Comparison of ENCODE assay signal across 1 cellular context in the genomic region with DNA sequence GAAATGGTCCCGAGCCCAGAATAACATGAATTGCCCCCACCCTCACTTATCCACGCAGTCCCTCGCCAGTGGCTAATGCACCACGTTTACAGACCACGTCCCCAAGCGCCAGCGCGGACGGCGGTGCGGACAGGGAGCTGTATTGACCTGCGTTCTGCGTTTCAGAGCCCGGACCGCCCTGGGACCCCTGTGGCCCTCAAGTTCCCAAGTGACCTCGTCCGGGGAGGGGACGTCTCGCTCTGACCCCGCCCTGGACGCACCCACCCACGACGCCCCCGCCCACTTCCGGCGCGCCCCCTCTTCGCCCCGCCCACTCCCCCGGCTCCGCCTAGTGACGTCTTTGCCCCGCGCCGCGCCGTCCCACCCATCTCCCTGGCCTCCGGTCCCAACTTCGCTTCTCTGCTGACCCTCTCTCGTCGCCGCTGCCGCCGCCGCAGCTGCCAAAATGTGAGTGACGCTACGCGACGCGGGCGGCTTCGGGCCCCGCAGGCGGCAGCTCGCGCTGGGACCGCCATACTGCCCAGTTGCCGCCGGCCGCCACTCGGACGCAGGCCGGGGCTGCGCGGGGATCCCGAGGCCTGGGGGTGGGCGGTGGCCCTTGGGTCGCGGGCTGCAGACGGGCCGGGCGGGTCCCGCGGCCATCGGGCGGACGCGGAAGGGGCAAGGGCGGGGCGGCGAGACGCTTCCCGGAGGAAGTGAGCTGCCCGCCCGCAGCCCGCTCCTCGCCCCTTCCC.
TF ChIP-seq lines count a peak whose summit lies in the region.

A gene with protein sequence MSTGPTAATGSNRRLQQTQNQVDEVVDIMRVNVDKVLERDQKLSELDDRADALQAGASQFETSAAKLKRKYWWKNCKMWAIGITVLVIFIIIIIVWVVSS (plus strand): TSS at position 358 of the 734 bp plus-strand sequence. CDS start 88 bp downstream, at position 446.

TF ChIP-seq in GM12878, 131 proteins besides CTCF, POLR2A, EP300 and RAD21 (continued from another document):
- TF ChIP-seq, protein P1, sequence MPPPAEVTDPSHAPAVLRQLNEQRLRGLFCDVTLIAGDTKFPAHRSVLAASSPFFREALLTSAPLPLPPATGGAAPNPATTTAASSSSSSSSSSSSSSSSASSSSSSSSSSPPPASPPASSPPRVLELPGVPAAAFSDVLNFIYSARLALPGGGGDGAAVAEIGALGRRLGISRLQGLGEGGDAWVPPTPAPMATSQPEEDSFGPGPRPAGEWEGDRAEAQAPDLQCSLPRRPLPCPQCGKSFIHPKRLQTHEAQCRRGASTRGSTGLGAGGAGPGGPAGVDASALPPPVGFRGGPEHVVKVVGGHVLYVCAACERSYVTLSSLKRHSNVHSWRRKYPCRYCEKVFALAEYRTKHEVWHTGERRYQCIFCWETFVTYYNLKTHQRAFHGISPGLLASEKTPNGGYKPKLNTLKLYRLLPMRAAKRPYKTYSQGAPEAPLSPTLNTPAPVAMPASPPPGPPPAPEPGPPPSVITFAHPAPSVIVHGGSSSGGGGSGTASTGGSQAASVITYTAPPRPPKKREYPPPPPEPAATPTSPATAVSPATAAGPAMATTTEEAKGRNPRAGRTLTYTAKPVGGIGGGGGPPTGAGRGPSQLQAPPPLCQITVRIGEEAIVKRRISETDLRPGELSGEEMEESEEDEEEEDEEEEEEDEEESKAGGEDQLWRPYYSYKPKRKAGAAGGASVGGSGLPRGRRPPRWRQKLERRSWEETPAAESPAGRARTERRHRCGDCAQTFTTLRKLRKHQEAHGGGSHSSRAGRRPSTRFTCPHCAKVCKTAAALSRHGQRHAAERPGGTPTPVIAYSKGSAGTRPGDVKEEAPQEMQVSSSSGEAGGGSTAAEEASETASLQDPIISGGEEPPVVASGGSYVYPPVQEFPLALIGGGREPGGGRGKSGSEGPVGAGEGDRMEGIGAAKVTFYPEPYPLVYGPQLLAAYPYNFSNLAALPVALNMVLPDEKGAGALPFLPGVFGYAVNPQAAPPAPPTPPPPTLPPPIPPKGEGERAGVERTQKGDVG (CRISPR knock-in tag; IDR thresholded peaks at IDR 0.05): no peak
- TF ChIP-seq CBFB (IDR thresholded peaks at IDR 0.05; ENCODE audit: low read depth) (no peak), STAT3 (IDR thresholded peaks at IDR 0.05; ENCODE audit: low read depth, low read length) (no peak), ZNF622 (IDR thresholded peaks at IDR 0.05) (no peak), PAX5 (IDR thresholded peaks at IDR 0.05; ENCODE audit: borderline replicate concordance, low read depth, low read length) (no peak), FOS (IDR thresholded peaks at IDR 0.05; ENCODE audit: borderline replicate concordance, extremely low read depth, insufficient read length) (no peak), NR2F1 (conservative IDR thresholded peaks at IDR 0.05) (peak; percentile 77), CBX5 (IDR thresholded peaks at IDR 0.05; ENCODE audit: low read depth) (no peak)
- TF ChIP-seq, protein P2, sequence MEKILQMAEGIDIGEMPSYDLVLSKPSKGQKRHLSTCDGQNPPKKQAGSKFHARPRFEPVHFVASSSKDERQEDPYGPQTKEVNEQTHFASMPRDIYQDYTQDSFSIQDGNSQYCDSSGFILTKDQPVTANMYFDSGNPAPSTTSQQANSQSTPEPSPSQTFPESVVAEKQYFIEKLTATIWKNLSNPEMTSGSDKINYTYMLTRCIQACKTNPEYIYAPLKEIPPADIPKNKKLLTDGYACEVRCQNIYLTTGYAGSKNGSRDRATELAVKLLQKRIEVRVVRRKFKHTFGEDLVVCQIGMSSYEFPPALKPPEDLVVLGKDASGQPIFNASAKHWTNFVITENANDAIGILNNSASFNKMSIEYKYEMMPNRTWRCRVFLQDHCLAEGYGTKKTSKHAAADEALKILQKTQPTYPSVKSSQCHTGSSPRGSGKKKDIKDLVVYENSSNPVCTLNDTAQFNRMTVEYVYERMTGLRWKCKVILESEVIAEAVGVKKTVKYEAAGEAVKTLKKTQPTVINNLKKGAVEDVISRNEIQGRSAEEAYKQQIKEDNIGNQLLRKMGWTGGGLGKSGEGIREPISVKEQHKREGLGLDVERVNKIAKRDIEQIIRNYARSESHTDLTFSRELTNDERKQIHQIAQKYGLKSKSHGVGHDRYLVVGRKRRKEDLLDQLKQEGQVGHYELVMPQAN (conservative IDR thresholded peaks at IDR 0.05): peak; percentile 93
- TF ChIP-seq, protein P3, sequence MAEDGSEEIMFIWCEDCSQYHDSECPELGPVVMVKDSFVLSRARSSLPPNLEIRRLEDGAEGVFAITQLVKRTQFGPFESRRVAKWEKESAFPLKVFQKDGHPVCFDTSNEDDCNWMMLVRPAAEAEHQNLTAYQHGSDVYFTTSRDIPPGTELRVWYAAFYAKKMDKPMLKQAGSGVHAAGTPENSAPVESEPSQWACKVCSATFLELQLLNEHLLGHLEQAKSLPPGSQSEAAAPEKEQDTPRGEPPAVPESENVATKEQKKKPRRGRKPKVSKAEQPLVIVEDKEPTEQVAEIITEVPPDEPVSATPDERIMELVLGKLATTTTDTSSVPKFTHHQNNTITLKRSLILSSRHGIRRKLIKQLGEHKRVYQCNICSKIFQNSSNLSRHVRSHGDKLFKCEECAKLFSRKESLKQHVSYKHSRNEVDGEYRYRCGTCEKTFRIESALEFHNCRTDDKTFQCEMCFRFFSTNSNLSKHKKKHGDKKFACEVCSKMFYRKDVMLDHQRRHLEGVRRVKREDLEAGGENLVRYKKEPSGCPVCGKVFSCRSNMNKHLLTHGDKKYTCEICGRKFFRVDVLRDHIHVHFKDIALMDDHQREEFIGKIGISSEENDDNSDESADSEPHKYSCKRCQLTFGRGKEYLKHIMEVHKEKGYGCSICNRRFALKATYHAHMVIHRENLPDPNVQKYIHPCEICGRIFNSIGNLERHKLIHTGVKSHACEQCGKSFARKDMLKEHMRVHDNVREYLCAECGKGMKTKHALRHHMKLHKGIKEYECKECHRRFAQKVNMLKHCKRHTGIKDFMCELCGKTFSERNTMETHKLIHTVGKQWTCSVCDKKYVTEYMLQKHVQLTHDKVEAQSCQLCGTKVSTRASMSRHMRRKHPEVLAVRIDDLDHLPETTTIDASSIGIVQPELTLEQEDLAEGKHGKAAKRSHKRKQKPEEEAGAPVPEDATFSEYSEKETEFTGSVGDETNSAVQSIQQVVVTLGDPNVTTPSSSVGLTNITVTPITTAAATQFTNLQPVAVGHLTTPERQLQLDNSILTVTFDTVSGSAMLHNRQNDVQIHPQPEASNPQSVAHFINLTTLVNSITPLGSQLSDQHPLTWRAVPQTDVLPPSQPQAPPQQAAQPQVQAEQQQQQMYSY (CRISPR knock-in tag; IDR thresholded peaks at IDR 0.05): no peak
- TF ChIP-seq, protein P4, sequence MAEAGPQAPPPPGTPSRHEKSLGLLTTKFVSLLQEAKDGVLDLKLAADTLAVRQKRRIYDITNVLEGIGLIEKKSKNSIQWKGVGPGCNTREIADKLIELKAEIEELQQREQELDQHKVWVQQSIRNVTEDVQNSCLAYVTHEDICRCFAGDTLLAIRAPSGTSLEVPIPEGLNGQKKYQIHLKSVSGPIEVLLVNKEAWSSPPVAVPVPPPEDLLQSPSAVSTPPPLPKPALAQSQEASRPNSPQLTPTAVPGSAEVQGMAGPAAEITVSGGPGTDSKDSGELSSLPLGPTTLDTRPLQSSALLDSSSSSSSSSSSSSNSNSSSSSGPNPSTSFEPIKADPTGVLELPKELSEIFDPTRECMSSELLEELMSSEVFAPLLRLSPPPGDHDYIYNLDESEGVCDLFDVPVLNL (IDR thresholded peaks at IDR 0.05; ENCODE audit: low read depth, low read length): no peak
- TF ChIP-seq, protein P5, sequence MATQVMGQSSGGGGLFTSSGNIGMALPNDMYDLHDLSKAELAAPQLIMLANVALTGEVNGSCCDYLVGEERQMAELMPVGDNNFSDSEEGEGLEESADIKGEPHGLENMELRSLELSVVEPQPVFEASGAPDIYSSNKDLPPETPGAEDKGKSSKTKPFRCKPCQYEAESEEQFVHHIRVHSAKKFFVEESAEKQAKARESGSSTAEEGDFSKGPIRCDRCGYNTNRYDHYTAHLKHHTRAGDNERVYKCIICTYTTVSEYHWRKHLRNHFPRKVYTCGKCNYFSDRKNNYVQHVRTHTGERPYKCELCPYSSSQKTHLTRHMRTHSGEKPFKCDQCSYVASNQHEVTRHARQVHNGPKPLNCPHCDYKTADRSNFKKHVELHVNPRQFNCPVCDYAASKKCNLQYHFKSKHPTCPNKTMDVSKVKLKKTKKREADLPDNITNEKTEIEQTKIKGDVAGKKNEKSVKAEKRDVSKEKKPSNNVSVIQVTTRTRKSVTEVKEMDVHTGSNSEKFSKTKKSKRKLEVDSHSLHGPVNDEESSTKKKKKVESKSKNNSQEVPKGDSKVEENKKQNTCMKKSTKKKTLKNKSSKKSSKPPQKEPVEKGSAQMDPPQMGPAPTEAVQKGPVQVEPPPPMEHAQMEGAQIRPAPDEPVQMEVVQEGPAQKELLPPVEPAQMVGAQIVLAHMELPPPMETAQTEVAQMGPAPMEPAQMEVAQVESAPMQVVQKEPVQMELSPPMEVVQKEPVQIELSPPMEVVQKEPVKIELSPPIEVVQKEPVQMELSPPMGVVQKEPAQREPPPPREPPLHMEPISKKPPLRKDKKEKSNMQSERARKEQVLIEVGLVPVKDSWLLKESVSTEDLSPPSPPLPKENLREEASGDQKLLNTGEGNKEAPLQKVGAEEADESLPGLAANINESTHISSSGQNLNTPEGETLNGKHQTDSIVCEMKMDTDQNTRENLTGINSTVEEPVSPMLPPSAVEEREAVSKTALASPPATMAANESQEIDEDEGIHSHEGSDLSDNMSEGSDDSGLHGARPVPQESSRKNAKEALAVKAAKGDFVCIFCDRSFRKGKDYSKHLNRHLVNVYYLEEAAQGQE (IDR thresholded peaks at IDR 0.05; ENCODE audit: low read depth, low read length): no peak
